In the genomic region with DNA sequence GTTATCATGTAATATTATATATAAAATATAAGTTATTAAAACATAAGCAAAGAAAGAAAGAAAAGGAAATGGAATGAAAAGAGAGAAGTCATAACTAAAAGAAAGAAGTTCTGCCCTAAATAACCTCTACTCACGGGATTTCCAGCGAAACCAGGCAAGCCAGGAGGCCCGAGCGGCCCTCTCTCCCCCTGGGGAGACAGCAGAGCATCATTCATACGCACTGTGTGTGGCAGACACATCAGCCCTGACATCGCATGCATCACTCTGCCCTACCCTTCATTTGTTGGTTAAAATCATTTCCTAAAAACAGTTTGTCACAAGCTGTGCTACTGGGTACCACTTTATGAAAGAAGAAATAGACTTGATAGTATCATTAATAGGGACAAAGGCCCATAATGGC, we compare ENCODE assay signal across 29 cellular contexts.
"Had no signal": no experiment of that assay in that cellular context is flagged by ENCODE, and none has a peak within 500 bp of the region (broad histone marks: within the 10 kb centered on the region; RNA-seq: fewer than 3 reads in every experiment).

No MANE protein-coding gene starts in this region.

- ATAC-seq: activated naive CD4-positive, alpha-beta T cell treated with anti-CD3 and anti-CD28 coated beads, Interleukin-2, amount 50 U/mL, for 72 hours; body of pancreas; effector memory CD8-positive, alpha-beta T cell; gastroesophageal sphincter; heart right ventricle; WTC11 had no signal

- H3K27ac ChIP-seq: body of pancreas, epithelial cell of prostate, esophagus squamous epithelium, gastroesophageal sphincter, heart right ventricle, VCaP had no signal

- H3K9me3 ChIP-seq: body of pancreas, esophagus squamous epithelium, gastroesophageal sphincter, heart right ventricle had no signal

- FAIRE-seq: colon, endothelial cell of umbilical vein, TTC549 had no signal

- H3K4me1 ChIP-seq: body of pancreas had no signal

- H3K27me3 ChIP-seq: body of pancreas, esophagus squamous epithelium, gastroesophageal sphincter, heart right ventricle had no signal

- H3K4me3 ChIP-seq: body of pancreas, esophagus squamous epithelium, gastroesophageal sphincter, heart right ventricle had no signal

- DNase-seq: activated CD4-positive, alpha-beta memory T cell treated with anti-CD3 and anti-CD28 coated beads, Interleukin-2, amount 10 ng/mL, durations not matched to agents 7 days and 5 days; activated CD4-positive, alpha-beta T cell treated with anti-CD3 and anti-CD28 coated beads for 1 hour; activated CD4-positive, alpha-beta T cell treated with anti-CD3 and anti-CD28 coated beads for 4 hours; activated CD4-positive, alpha-beta T cell treated with anti-CD3 and anti-CD28 coated beads, Interleukin-2, amount 10 ng/mL, durations not matched to agents 7 days and 5 days; activated CD4-positive, alpha-beta T cell treated with anti-CD3 and anti-CD28 coated beads, Interleukin-2, amount 50 U/mL, for 4 hours; activated effector memory CD4-positive, alpha-beta T cell treated with anti-CD3 and anti-CD28 coated beads, Interleukin-2, amount 50 U/mL, for 16 hours; activated naive CD4-positive, alpha-beta T cell; activated naive CD4-positive, alpha-beta T cell treated with anti-CD3 and anti-CD28 coated beads, Interleukin-2, amount 10 ng/mL, durations not matched to agents 7 days and 5 days; activated naive CD8-positive, alpha-beta T cell treated with anti-CD3 and anti-CD28 coated beads, Interleukin-2, amount 10 ng/mL, durations not matched to agents 7 days and 5 days; activated T-cell treated with anti-CD3 and anti-CD28 coated beads, Interleukin-2, amount 50 U/mL, for 1 hour; activated T-cell treated with anti-CD3 and anti-CD28 coated beads, Interleukin-2, amount 50 U/mL, for 48 hours; body of pancreas; caudate nucleus; cortex of kidney; dermis blood vessel endothelial cell; effector CD4-positive, alpha-beta T cell; effector memory CD8-positive, alpha-beta T cell; esophagus squamous epithelium; foreskin melanocyte; heart right ventricle; T-helper 2 cell had no signal
